8 cellular contexts compared by ENCODE assay signal in genomic region chr6:69866351-69867074, GRCh38. TPM values are rescaled to one million over a fixed set of nuclear protein-coding genes. Genes with fewer than 3 reads are reported as not detected.
DNase-seq lines count a peak whose midpoint lies in the region; ATAC-seq and TF ChIP-seq lines count a peak whose summit lies in the region.

Gene COL19A1, plus strand, starts transcription at chr6:69866556. Its CDS starts 13,012 bp downstream, at chr6:69879568.

- H3K36me3 Mint-ChIP-seq in IgD-negative memory B cell = peaks cover 6% of the 10 kb centered on the region
- H3K36me3 Mint-ChIP-seq in activated CD4-positive, alpha-beta memory T cell treated with anti-CD3 and anti-CD28 coated beads for 36 hours = no peaks in the 10 kb centered on the region
- H3K36me3 Mint-ChIP-seq in naive thymus-derived CD8-positive, alpha-beta T cell = peaks cover 0 to 1% (median 0%) of the 10 kb centered on the region in 3 donors

- H3K27ac Mint-ChIP-seq in IgD-negative memory B cell = peak within 1 kb of the TSS; percentile 86 to 96 (median 94)
- no peak within 1 kb of the TSS for H3K27ac Mint-ChIP-seq in activated CD4-positive, alpha-beta memory T cell treated with anti-CD3 and anti-CD28 coated beads for 36 hours
- H3K27ac Mint-ChIP-seq in naive thymus-derived CD8-positive, alpha-beta T cell = peak within 1 kb of the TSS; percentile 0 to 88 (median 66)

- WGBS in esophagus, 2 donors = 4 to 5% methylated on average over 26 of the region's 26 CpGs

- POLR2A ChIA-PET in activated CD4-positive, alpha-beta memory T cell treated with anti-CD3 and anti-CD28 coated beads for 36 hours (lab: Charles Lee) = interaction anchor here (3.2 kb wide), 1 partner anchor 70 kb away, joined by 11 read pairs; the partner anchor contains the start of gene LMBRD1
- POLR2A ChIA-PET in naive thymus-derived CD8-positive, alpha-beta T cell (lab: Charles Lee) = interaction anchor here (1.0 to 2.1 kb wide), 4 partner anchors 15 to 70 kb away, joined by 3 to 15 read pairs (median 6); partner anchors contain the start of gene LMBRD1

- H3K9me3 Mint-ChIP-seq in IgD-negative memory B cell = no peaks in the 10 kb centered on the region
- H3K9me3 Mint-ChIP-seq in activated CD4-positive, alpha-beta memory T cell treated with anti-CD3 and anti-CD28 coated beads for 36 hours = no peaks in the 10 kb centered on the region
- H3K9me3 Mint-ChIP-seq in naive thymus-derived CD8-positive, alpha-beta T cell = no peaks in the 10 kb centered on the region

- peak; percentile 64 for ATAC-seq in GM21576 (IDR thresholded peaks at IDR 0.05; ENCODE audit: unreplicated experiment)
- peak; percentile 60 to 62 for ATAC-seq in naive thymus-derived CD8-positive, alpha-beta T cell

- TF ChIP-seq POLR2A in vagina (IDR thresholded peaks at IDR 0.05) = no peak

- H3K4me3 ChIP-seq in GM12864 (ENCODE audit: low read depth, low read length) = peak within 1 kb of the TSS; percentile 79
- H3K4me3 ChIP-seq in esophagus (ENCODE audit: low read depth in 1 of 2, low read length in 2 of 2) = peak within 1 kb of the TSS; percentile 53 to 67
- H3K4me3 ChIP-seq in vagina = peak within 1 kb of the TSS; percentile 52 to 69

- TF ChIP-seq CTCF in GM12864 (IDR thresholded peaks at IDR 0.05; ENCODE audit: low read depth, low read length, missing control alignments) = no peak
- TF ChIP-seq CTCF in vagina (IDR thresholded peaks at IDR 0.05) = no peak

- H3K9me3 ChIP-seq in esophagus (ENCODE audit: control insufficient read depth in 2 of 2, insufficient read depth in 1 of 2, low read depth in 1 of 2, low read length in 1 of 2) (no peaks in the 10 kb centered on the region), vagina (no peaks in the 10 kb centered on the region)

- H3K27me3 Mint-ChIP-seq in IgD-negative memory B cell = no peaks in the 10 kb centered on the region
- peaks cover 16% of the 10 kb centered on the region for H3K27me3 Mint-ChIP-seq in activated CD4-positive, alpha-beta memory T cell treated with anti-CD3 and anti-CD28 coated beads for 36 hours
- peaks cover 10 to 28% (median 14%) of the 10 kb centered on the region in 5 donors for H3K27me3 Mint-ChIP-seq in naive thymus-derived CD8-positive, alpha-beta T cell

- H3K27me3 ChIP-seq in esophagus (ENCODE audit: control insufficient read depth in 1 of 2, insufficient read depth in 2 of 2, low read length in 2 of 2) (no peaks in the 10 kb centered on the region), vagina (no peaks in the 10 kb centered on the region)

- H3K4me3 Mint-ChIP-seq in IgD-negative memory B cell = peak within 1 kb of the TSS; percentile 88 to 97 (median 94)
- peak within 1 kb of the TSS; percentile 73 for H3K4me3 Mint-ChIP-seq in activated CD4-positive, alpha-beta memory T cell treated with anti-CD3 and anti-CD28 coated beads for 36 hours
- peak within 1 kb of the TSS; percentile 82 to 98 (median 90) for H3K4me3 Mint-ChIP-seq in naive thymus-derived CD8-positive, alpha-beta T cell

- CTCF ChIA-PET in activated CD4-positive, alpha-beta memory T cell treated with anti-CD3 and anti-CD28 coated beads for 36 hours (lab: Charles Lee) = interaction anchor here (0.6 to 1.1 kb wide), 3 partner anchors 17 to 31 kb away, joined by 3 to 4 read pairs (median 3); no protein-coding TSS in a partner anchor

- peak; percentile 56 for DNase-seq in GM12864 (ENCODE audit: low read depth)
- DNase-seq in activated CD4-positive, alpha-beta memory T cell treated with anti-CD3 and anti-CD28 coated beads for 36 hours = peak; percentile 40
- peak in 9 of 10 donors; percentile 8 to 61 (median 33) for DNase-seq in naive thymus-derived CD8-positive, alpha-beta T cell
- DNase-seq in vagina (ENCODE audit: extremely low spot score in 2 of 2) = no peak
- DNase-seq in NCI-H1092 treated with DMSO at 0.1 percent for 48 hours (lab: John Stamatoyannopoulos, UW) = no peak

- H3K36me3 ChIP-seq in esophagus (ENCODE audit: control insufficient read depth in 2 of 2, insufficient read depth in 2 of 2, low read length in 1 of 2) (no peaks in the 10 kb centered on the region), vagina (no peaks in the 10 kb centered on the region)

- H3K27ac ChIP-seq in esophagus (ENCODE audit: low read depth in 2 of 2, low read length in 1 of 2) (no peak within 1 kb of the TSS), vagina (no peak within 1 kb of the TSS)

- intact Hi-C loops in activated CD4-positive, alpha-beta memory T cell treated with anti-CD3 and anti-CD28 coated beads for 36 hours (cut with micrococcal nuclease) = loop anchor here (1.0 to 5.0 kb wide), 4 partner anchors 31 to 134 kb away; no protein-coding TSS in a partner anchor
- intact Hi-C loops in vagina (cut with DNase I) = no loop called here

- peaks cover 45 to 59% (median 50%) of the 10 kb centered on the region in 3 donors for H3K4me1 Mint-ChIP-seq in IgD-negative memory B cell
- H3K4me1 Mint-ChIP-seq in activated CD4-positive, alpha-beta memory T cell treated with anti-CD3 and anti-CD28 coated beads for 36 hours (ENCODE audit: low read depth) = peaks cover 27% of the 10 kb centered on the region
- H3K4me1 Mint-ChIP-seq in naive thymus-derived CD8-positive, alpha-beta T cell = peaks cover 5 to 39% (median 19%) of the 10 kb centered on the region in 4 donors

- H3K4me1 ChIP-seq in esophagus (ENCODE audit: control insufficient read depth in 2 of 2, insufficient read depth in 2 of 2, low read length in 1 of 2) = peaks cover 3 to 6% of the 10 kb centered on the region in 2 donors
- peaks cover 11% of the 10 kb centered on the region for H3K4me1 ChIP-seq in vagina

RNA-seq across cellular contexts. Expression of gene COL19A1, which starts in this region (rescaled TPM):
- polyA plus RNA-seq in IgD-negative memory B cell = 5.3 TPM
- total RNA-seq in activated CD4-positive, alpha-beta memory T cell treated with anti-CD3 and anti-CD28 coated beads for 36 hours = under 1 TPM; 0.02 to 0.19 TPM
- polyA plus RNA-seq in esophagus = under 1 TPM; 0.02 to 0.04 TPM
- 1 to 10 TPM; 1.8 to 2.1 TPM for total RNA-seq in naive thymus-derived CD8-positive, alpha-beta T cell
- under 1 TPM in 2 of 3 donors, not detected in 1; 0.02 to 0.05 TPM for polyA plus RNA-seq in naive thymus-derived CD8-positive, alpha-beta T cell
- 0.49 TPM for total RNA-seq in vagina

Comparison
In these comparisons a context has a peak if more than half of its experiments do, and no peak if none do; other contexts are left out.
1. Peak in DNase-seq in activated CD4-positive, alpha-beta memory T cell treated with anti-CD3 and anti-CD28 coated beads for 36 hours; RNA of the gene not detected or under 1 TPM.
2. DNase-seq: peak in GM12864 (single experiment) and naive thymus-derived CD8-positive, alpha-beta T cell (9 of 10); none in vagina (0 of 2) and NCI-H1092 treated with DMSO at 0.1 percent for 48 hours (single experiment).
3. Peak in every context shown above with its lines, with median percentiles within 50 percentile points of each other: H3K4me3 ChIP-seq and H3K4me3 Mint-ChIP-seq.